Comparison of ENCODE assay signal across 8 cellular contexts in genomic region chr4:183503497-183504063, GRCh38. TPM values are rescaled to one million over a fixed set of nuclear protein-coding genes. Genes with fewer than 3 reads are reported as not detected.
DNase-seq lines count a peak whose midpoint lies in the region; ATAC-seq and TF ChIP-seq lines count a peak whose summit lies in the region.

No MANE protein-coding gene starts in this region.

- H3K27me3 ChIP-seq in A673 (replicated peaks; ENCODE audit: insufficient read depth, low read depth, low read length, poor library complexity) (no peaks in the 10 kb centered on the region), Panc1 (ENCODE audit: control insufficient read depth, insufficient read depth, low read length) (no peaks in the 10 kb centered on the region)

- TF ChIP-seq CTCF in A673 (conservative IDR thresholded peaks at IDR 0.05; ENCODE audit: low read depth, low read length) (no peak), GM10248 (IDR thresholded peaks at IDR 0.05; ENCODE audit: control extremely low read depth, extremely low read depth, low read depth, missing control alignments) (no peak), Panc1 (IDR thresholded peaks at IDR 0.05) (no peak)

- no peak for TF ChIP-seq POLR2A in erythroblast (IDR thresholded peaks at IDR 0.05; ENCODE audit: low read length)

- H3K9me3 ChIP-seq in A673 (ENCODE audit: low read depth, low read length, poor library complexity, severe bottlenecking), result no peaks in the 10 kb centered on the region
- no peaks in the 10 kb centered on the region for H3K9me3 ChIP-seq in Panc1 (ENCODE audit: control insufficient read depth, insufficient read depth, low read depth, low read length)

- BruUV-seq in A673 (replicated peaks; lab: Mats Ljungman, UMichigan) (TSS peak; percentile 52), Panc1 (replicated peaks; lab: Mats Ljungman, UMichigan) (no TSS peak)

- peaks cover 6% of the 10 kb centered on the region for H3K4me1 ChIP-seq in A673 (ENCODE audit: insufficient read depth, low read length, poor library complexity, severe bottlenecking)
- H3K4me1 ChIP-seq in Panc1 (ENCODE audit: control insufficient read depth, insufficient read depth, low read length), result peaks cover 14% of the 10 kb centered on the region

- POLR2A ChIA-PET in A673 (lab: Charles Lee; ENCODE audit: low non-redundant PET), result no interaction called here
- POLR2A ChIA-PET in GM10248 (lab: Yijun Ruan, JAX), result no interaction called here
- POLR2A ChIA-PET in Panc1 (lab: Charles Lee), result no interaction called here

- ATAC-seq in HG02884 (IDR thresholded peaks at IDR 0.05; ENCODE audit: unreplicated experiment), result peak; percentile 1
- no peak for ATAC-seq in Panc1
- no peak for ATAC-seq in HG03565 (IDR thresholded peaks at IDR 0.05; ENCODE audit: unreplicated experiment)

- H3K27ac ChIP-seq in A673 (ENCODE audit: low read depth, low read length, poor library complexity, severe bottlenecking) (peak overlapping the region; percentile 94), Panc1 (ENCODE audit: low read length) (peak overlapping the region; percentile 89)

- no peaks in the 10 kb centered on the region for H3K36me3 ChIP-seq in A673 (ENCODE audit: insufficient read depth, low read length, poor library complexity, severe bottlenecking)
- no peaks in the 10 kb centered on the region for H3K36me3 ChIP-seq in Panc1 (ENCODE audit: control insufficient read depth, insufficient read depth, low read length)

- intact Hi-C loops in A673 (cut with micrococcal nuclease; ENCODE audit: unreplicated experiment), result no loop called here
- intact Hi-C loops in Panc1 (cut with micrococcal nuclease; ENCODE audit: unreplicated experiment), result loop anchor here (10.0 kb wide), 2 partner anchors 101 to 131 kb away; no protein-coding TSS in a partner anchor

- H3K4me3 ChIP-seq in A673 (ENCODE audit: low read depth, low read length, poor library complexity, severe bottlenecking) (peak overlapping the region; percentile 97), Panc1 (ENCODE audit: low read depth in 2 of 2, low read length in 2 of 2) (peak overlapping the region; percentile 84 to 93)

- in situ Hi-C loops in Panc1 (cut with HindIII; ENCODE audit: low pct_unique_long_range_greater_than_20kb, low sequenced_read_pairs), result no loop called here

- CTCF ChIA-PET in A673 (lab: Charles Lee), result no interaction called here
- CTCF ChIA-PET in GM10248 (lab: Yijun Ruan, JAX), result interaction anchor here (0.7 to 1.6 kb wide), 5 partner anchors 12 to 154 kb away, joined by 3 to 4 read pairs (median 4); no protein-coding TSS in a partner anchor
- CTCF ChIA-PET in Panc1 (lab: Charles Lee), result no interaction called here

- DNase-seq in A673 (ENCODE audit: low spot score) (no peak), GM10248 (ENCODE audit: extremely low spot score) (peak; percentile 14), Panc1 (ENCODE audit: low read depth, low spot score) (no peak), erythroblast (lab: John Stamatoyannopoulos, UW) (peak; percentile 77 to 82), pons (ENCODE audit: low spot score) (peak; percentile 45), MV-4-11 (lab: John Stamatoyannopoulos, UW) (no peak)

RNA-seq across cellular contexts. Expression of gene ING2, which starts 1.3 kb away (rescaled TPM):
- total RNA-seq in A673 (2021) (15.8 and 19.9 TPM in 2 replicates), Panc1 (2021; ENCODE audit: unreplicated experiment) (11.8 TPM)
- 12.2 TPM for polyA plus RNA-seq in Panc1 (2012; ENCODE audit: insufficient read length)

RNA-seq across cellular contexts. Expression of gene CDKN2AIP, which starts 59.1 kb away (rescaled TPM):
- total RNA-seq in A673 (2021), result 20.6 and 21.9 TPM in 2 replicates
- 21.1 TPM for total RNA-seq in Panc1 (2021; ENCODE audit: unreplicated experiment)
- polyA plus RNA-seq in Panc1 (2012; ENCODE audit: insufficient read length), result 22.8 TPM

Comparison
In these comparisons a context has a peak if more than half of its experiments do, and no peak if none do; other contexts are left out.
1. DNase-seq: peak in GM10248 (single experiment), erythroblast (2 of 2) and pons (single experiment); none in A673 (single experiment), Panc1 (single experiment) and MV-4-11 (single experiment).